11 cellular contexts compared by ENCODE assay signal in the genomic region with DNA sequence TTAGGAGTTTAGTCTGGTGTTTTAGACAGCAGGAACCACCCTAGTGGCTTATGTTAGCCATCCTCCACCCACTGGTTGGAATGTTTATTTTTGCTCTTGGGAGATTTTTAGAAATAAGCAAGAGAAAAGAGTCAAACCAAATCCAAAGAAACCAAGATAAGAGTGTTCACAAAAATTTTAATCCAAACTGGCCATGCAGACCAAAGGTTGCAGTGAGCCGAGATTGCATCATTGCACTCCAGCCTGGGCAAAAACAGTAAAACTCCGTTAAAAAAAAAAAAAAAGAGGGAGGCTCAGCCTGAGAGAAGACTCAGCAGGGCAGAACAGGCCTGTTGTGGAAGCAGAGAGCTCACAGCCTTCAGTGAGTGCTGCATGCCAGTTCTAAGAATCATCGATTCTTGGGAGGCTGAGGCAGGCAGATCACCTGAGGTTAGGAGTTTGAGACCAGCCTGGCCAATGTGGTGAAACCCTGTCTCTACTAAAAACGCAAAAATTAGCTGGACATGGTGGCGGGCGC. TPM values are rescaled to one million over a fixed set of nuclear protein-coding genes. Genes with fewer than 3 reads are reported as not detected.
DNase-seq lines count a peak whose midpoint lies in the region; ATAC-seq and TF ChIP-seq lines count a peak whose summit lies in the region.
"Had no signal": no experiment of that assay in that cellular context is flagged by ENCODE, and none has a peak within 500 bp of the region (broad histone marks: within the 10 kb centered on the region; RNA-seq: fewer than 3 reads in every experiment).

No MANE protein-coding gene starts in this region.

- TF ChIP-seq CTCF in foreskin fibroblast (IDR thresholded peaks at IDR 0.05; ENCODE audit: low read depth, low read length) (peak; percentile 18), ovary (IDR thresholded peaks at IDR 0.05) (no peak), colonic mucosa (IDR thresholded peaks at IDR 0.05) (no peak)

- H3K36me3 ChIP-seq in ovary = no peaks in the 10 kb centered on the region
- no peaks in the 10 kb centered on the region for H3K36me3 ChIP-seq in colonic mucosa

- H3K9me3 ChIP-seq in ovary (no peaks in the 10 kb centered on the region), colonic mucosa (no peaks in the 10 kb centered on the region)

- 48 to 50% (median 48%) methylated on average over 6 of the region's 6 CpGs for WGBS in ovary, 3 donors

- H3K4me1 ChIP-seq in ovary (ENCODE audit: insufficient read depth) (peaks cover 3% of the 10 kb centered on the region), colonic mucosa (no peaks in the 10 kb centered on the region)

- intact Hi-C loops in ovary (cut with DNase I) (no loop called here), colonic mucosa (cut with DNase I) (no loop called here)

- no peak overlapping the region for H3K9ac ChIP-seq in colonic mucosa (ENCODE audit: low read depth in 2 of 2, low read length in 2 of 2)

- H3K27ac ChIP-seq in ovary (peak overlapping the region in 1 of 2 donors; percentile 42), colonic mucosa (no peak overlapping the region)

- H3K27me3 ChIP-seq in ovary = no peaks in the 10 kb centered on the region
- H3K27me3 ChIP-seq in colonic mucosa = no peaks in the 10 kb centered on the region

- DNase-seq in ELF-1 (ENCODE audit: low read depth, low spot score) (peak; percentile 36), NOMO-1 treated with dmso at 0.1 percent for 144 hours (lab: John Stamatoyannopoulos, UW; ENCODE audit: unreplicated experiment) (peak; percentile 43), foreskin fibroblast (peak; percentile 20 to 56), ovary (peak; percentile 34 to 57 (median 53)), colonic mucosa (no peak)
- DNase-seq: activated T-cell treated with anti-CD3 and anti-CD28 coated beads, Interleukin-2, amount 50 U/mL, for 24 hours; NCI-H1105 had no signal

- no peak for TF ChIP-seq POLR2A in ovary (IDR thresholded peaks at IDR 0.05)

- TF ChIP-seq EP300 in ovary (IDR thresholded peaks at IDR 0.05) = no peak

- H3K4me3 ChIP-seq in foreskin fibroblast (ENCODE audit: low read depth in 1 of 2, low read length in 2 of 2) (no peak overlapping the region), ovary (no peak overlapping the region), colonic mucosa (no peak overlapping the region)

- ATAC-seq in HG03520 (IDR thresholded peaks at IDR 0.05; ENCODE audit: unreplicated experiment) (no peak), HG02973 (IDR thresholded peaks at IDR 0.05; ENCODE audit: unreplicated experiment) (no peak), GM21576 (IDR thresholded peaks at IDR 0.05; ENCODE audit: unreplicated experiment) (no peak)

RNA-seq across cellular contexts. Expression of a gene that starts 12.2 kb away (rescaled TPM):
- total RNA-seq in ovary = under 1 TPM; 0.12 to 0.72 (median 0.30) TPM
- polyA plus RNA-seq in ovary = 1 to 10 TPM in 1 of 2 donors, under 1 TPM in 1; 0.16 to 1.7 TPM
- total RNA-seq in colonic mucosa = 1 to 10 TPM; 1.7 TPM
- total RNA-seq: bronchial epithelial cell had no signal

RNA-seq across cellular contexts. Expression of a gene that starts 20.0 kb away (rescaled TPM):
- total RNA-seq in ovary = under 1 TPM in 3 of 7 donors, not detected in 4; 0.07 to 0.48 (median 0.15) TPM
- polyA plus RNA-seq in ovary = not detected
- total RNA-seq in colonic mucosa = 100 to 1,000 TPM; 280 to 758 TPM
- total RNA-seq: bronchial epithelial cell had no signal

RNA-seq across cellular contexts. Expression of a gene that starts 32.5 kb away (rescaled TPM):
- total RNA-seq in ovary = 10 to 100 TPM; 15.9 to 31.0 (median 20.7) TPM
- 10 to 100 TPM; 14.4 to 30.6 TPM for polyA plus RNA-seq in ovary
- 100 to 1,000 TPM in 1 of 2 donors, 10 to 100 TPM in 1; 60.7 to 150 TPM for total RNA-seq in colonic mucosa

RNA-seq across cellular contexts. Expression of a gene that starts 48.3 kb away (rescaled TPM):
- total RNA-seq in ovary (100 to 1,000 TPM in 5 of 7 donors, 10 to 100 TPM in 2; 50.6 to 256 (median 192) TPM), colonic mucosa (100 to 1,000 TPM; 286 to 441 TPM)
- polyA plus RNA-seq in ovary = 100 to 1,000 TPM; 105 to 152 TPM

RNA-seq across cellular contexts. Expression of a gene that starts 54.0 kb away (rescaled TPM):
- total RNA-seq in ovary (10 to 100 TPM; 26.0 to 64.5 (median 36.0) TPM), colonic mucosa (1 to 10 TPM; 1.4 to 1.7 TPM)
- polyA plus RNA-seq in ovary = 10 to 100 TPM in 1 of 2 donors, 1 to 10 TPM in 1; 6.3 to 28.6 TPM
- total RNA-seq: bronchial epithelial cell had no signal

Comparison
In these comparisons a context has a peak if more than half of its experiments do, and no peak if none do; other contexts are left out.
1. RNA of a gene that starts 20.0 kb away (total RNA-seq): 280 to 758 TPM in colonic mucosa; 0.07 to 0.48 TPM in ovary; every median in the first group is over 100 times any median in the second.